Comparison of ENCODE assay signal across 13 cellular contexts in the genomic region with DNA sequence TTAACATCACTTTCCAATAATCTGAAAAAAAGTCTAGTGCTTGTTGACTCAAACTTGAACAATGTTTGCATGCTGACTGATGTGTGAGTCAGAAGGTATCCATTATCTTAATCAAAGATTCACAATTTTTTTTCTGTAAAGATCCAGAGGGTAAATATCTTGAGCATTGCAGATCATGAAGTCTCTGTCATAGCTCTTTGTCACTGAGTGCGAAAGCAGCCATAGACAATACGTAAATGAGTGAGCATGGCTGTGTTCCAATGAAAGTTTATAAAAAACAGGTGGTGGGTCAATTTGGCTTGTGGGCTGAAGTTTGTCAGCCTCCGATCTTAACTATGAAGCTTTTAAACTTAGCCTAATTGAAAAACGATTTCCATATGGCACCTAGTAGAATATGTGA. TPM values are rescaled to one million over a fixed set of nuclear protein-coding genes. Genes with fewer than 3 reads are reported as not detected.
DNase-seq lines count a peak whose midpoint lies in the region; TF ChIP-seq lines count a peak whose summit lies in the region.
"Had no signal": no experiment of that assay in that cellular context is flagged by ENCODE, and none has a peak within 500 bp of the region (broad histone marks: within the 10 kb centered on the region; RNA-seq: fewer than 3 reads in every experiment).

No MANE protein-coding gene starts in this region.

- H3K27ac ChIP-seq in spleen: no peak overlapping the region
- H3K27ac ChIP-seq: gastroesophageal sphincter had no signal

- peaks cover 7% of the 10 kb centered on the region for H3K27me3 ChIP-seq in adipocyte (replicated peaks; ENCODE audit: control insufficient read depth, insufficient read depth, low read length)
- no peaks in the 10 kb centered on the region for H3K27me3 ChIP-seq in kidney epithelial cell (ENCODE audit: control insufficient read depth, insufficient read depth, low read length)
- peaks cover 0 to 18% (median 0%) of the 10 kb centered on the region in 7 donors for H3K27me3 ChIP-seq in spleen (replicated peaks in 1 of 7)
- H3K27me3 ChIP-seq: gastroesophageal sphincter had no signal

- intact Hi-C loops in spleen (cut with DNase I; ENCODE audit: low total_unique reads): no loop called here

- no peak overlapping the region for H3K9ac ChIP-seq in adipocyte (ENCODE audit: low read length)

- no peak overlapping the region for H3K4me3 ChIP-seq in adipocyte (ENCODE audit: low read length)
- H3K4me3 ChIP-seq in kidney epithelial cell (ENCODE audit: low read depth, low read length): no peak overlapping the region
- H3K4me3 ChIP-seq in spleen: no peak overlapping the region
- H3K4me3 ChIP-seq: gastroesophageal sphincter had no signal

- H3K36me3 ChIP-seq in adipocyte (ENCODE audit: control insufficient read depth, insufficient read depth, low read length, severe bottlenecking) (no peaks in the 10 kb centered on the region), kidney epithelial cell (ENCODE audit: control insufficient read depth, insufficient read depth, low read length) (no peaks in the 10 kb centered on the region), spleen (no peaks in the 10 kb centered on the region)
- H3K36me3 ChIP-seq: gastroesophageal sphincter had no signal

- TF ChIP-seq CTCF in kidney epithelial cell (IDR thresholded peaks at IDR 0.05; ENCODE audit: insufficient read depth, low read length, poor library complexity, severe bottlenecking) (no peak), spleen (IDR thresholded peaks at IDR 0.05 in 8 of 11, conservative IDR thresholded peaks at IDR 0.05 in 3 of 11) (no peak)

- H3K4me1 ChIP-seq in adipocyte (ENCODE audit: control insufficient read depth, insufficient read depth, low read length) (peaks cover 31% of the 10 kb centered on the region), spleen (no peaks in the 10 kb centered on the region)

- TF ChIP-seq POLR2A in spleen (IDR thresholded peaks at IDR 0.05): no peak

- DNase-seq in AG20443 (ENCODE audit: low spot score) (peak; percentile 18), HT-29 (ENCODE audit: low spot score) (peak; percentile 59), adipocyte (ENCODE audit: low read depth) (peak; percentile 49), kidney epithelial cell (ENCODE audit: low read depth) (peak; percentile 51), NCI-H2196 (lab: John Stamatoyannopoulos, UW; ENCODE audit: unreplicated experiment) (no peak), NCI-H187 treated with DMSO at 0.1 percent for 48 hours (lab: John Stamatoyannopoulos, UW) (no peak), spleen (no peak), activated gamma-delta T cell (lab: John Stamatoyannopoulos, UW) (no peak)
- DNase-seq: activated CD4-positive, alpha-beta T cell treated with anti-CD3 and anti-CD28 coated beads, Interleukin-2, amount 50 U/mL, for 1 hour; CD4-positive, alpha-beta T cell; NCI-H526 treated with DMSO at 0.1 percent for 48 hours; stimulated activated CD8-positive, alpha-beta memory T cell treated with anti-CD3 and anti-CD28 coated beads, Interleukin-4, amount 100 ng/mL, for 48 hours had no signal

- H3K9me3 ChIP-seq in adipocyte (ENCODE audit: control insufficient read depth, low read length) (no peaks in the 10 kb centered on the region), spleen (no peaks in the 10 kb centered on the region)
- H3K9me3 ChIP-seq: gastroesophageal sphincter had no signal

- WGBS in spleen, 5 donors: 77 to 89% (median 80%) methylated on average over 4 of the region's 4 CpGs

RNA-seq across cellular contexts. Expression of a gene that starts 37.7 kb away (rescaled TPM):
- total RNA-seq in HT-29 (2014; rRNA removed; shearing (Covaris generic)): 5.3 and 6.3 TPM in 2 replicates
- total RNA-seq in kidney epithelial cell (8.6 and 9.8 TPM in 2 replicates), spleen (1 to 10 TPM; 1.8 to 3.1 (median 2.5) TPM)
- polyA plus RNA-seq in spleen: under 1 TPM; 0.32 to 0.45 (median 0.41) TPM

Comparison
In these comparisons a context has a peak if more than half of its experiments do, and no peak if none do; other contexts are left out.
1. DNase-seq: peak in AG20443 (single experiment), HT-29 (single experiment), adipocyte (single experiment) and kidney epithelial cell (single experiment); none in NCI-H2196 (single experiment), NCI-H187 treated with DMSO at 0.1 percent for 48 hours (single experiment), spleen (single experiment) and activated gamma-delta T cell (single experiment).